Comparison of ENCODE assay signal across 14 cellular contexts in genomic region chr14:62988967-62989366, GRCh38. TPM values are rescaled to one million over a fixed set of nuclear protein-coding genes. Genes with fewer than 3 reads are reported as not detected.
DNase-seq lines count a peak whose midpoint lies in the region; ATAC-seq and TF ChIP-seq lines count a peak whose summit lies in the region.
"Had no signal": no experiment of that assay in that cellular context is flagged by ENCODE, and none has a peak within 500 bp of the region (broad histone marks: within the 10 kb centered on the region; RNA-seq: fewer than 3 reads in every experiment).

No MANE protein-coding gene starts in this region.

- peak; percentile 66 for DNase-seq in HCEC 1CT
- DNase-seq in RPMI7951 (ENCODE audit: low read depth): peak; percentile 5
- DNase-seq in astrocyte of the hippocampus (ENCODE audit: low read depth, low spot score): peak; percentile 11
- DNase-seq in fibroblast of pulmonary artery (ENCODE audit: low read depth): peak; percentile 2
- no peak for DNase-seq in stimulated activated CD4-positive, alpha-beta T cell treated with anti-CD3 and anti-CD28 coated beads, Interleukin-4, amount 100 ng/mL, for 1 hour
- DNase-seq: CD4-positive, alpha-beta T cell; DMS79 treated with DMSO at 0.1 percent for 48 hours; NCI-H187 treated with DMSO at 0.1 percent for 48 hours; NCI-H2171; NCI-H82; Peyer's patch had no signal

- ATAC-seq in GM18517 (IDR thresholded peaks at IDR 0.05; ENCODE audit: unreplicated experiment) (no peak), GM21526 (IDR thresholded peaks at IDR 0.05; ENCODE audit: low FRiP score, unreplicated experiment) (no peak)

- no peak for TF ChIP-seq CTCF in fibroblast of pulmonary artery (IDR thresholded peaks at IDR 0.05; ENCODE audit: low read length, missing control alignments)

- no peak overlapping the region for H3K4me3 ChIP-seq in fibroblast of pulmonary artery (replicated peaks; ENCODE audit: low read depth, low read length)
- H3K4me3 ChIP-seq: Peyer's patch had no signal

RNA-seq across cellular contexts. Expression of gene KCNH5, which starts 56.3 kb away (rescaled TPM):
- under 0.01 TPM in 1 of 2 replicates, not detected in the other for total RNA-seq in RPMI7951 (2014; rRNA removed; shearing (Covaris generic))
- total RNA-seq: B cell; CD4-positive, alpha-beta T cell; Peyer's patch had no signal
